Comparison of ENCODE assay signal across 23 cellular contexts in genomic region chr5:122291000-122291592, GRCh38. TPM values are rescaled to one million over a fixed set of nuclear protein-coding genes. Genes with fewer than 3 reads are reported as not detected.
A peak's percentile ranks its signal among the peaks of the same experiment; 100 is the strongest.
DNase-seq lines count a peak whose midpoint lies in the region; ATAC-seq, FAIRE-seq and TF ChIP-seq lines count a peak whose summit lies in the region.
"Had no signal": no experiment of that assay in that cellular context is flagged by ENCODE, and none has a peak within 500 bp of the region (broad histone marks: within the 10 kb centered on the region; RNA-seq: fewer than 3 reads in every experiment).

No MANE protein-coding gene starts in this region.

- H3K4me3 ChIP-seq in HEK293 (ENCODE audit: low read depth, low read length) (no peak overlapping the region), kidney (ENCODE audit: low read length in 2 of 2) (no peak overlapping the region)
- H3K4me3 ChIP-seq: BLaER1 treated with 17β-estradiol and CSF1 and Interleukin-3, amounts not matched to agents 10 nM and 100 nM; cardiac muscle cell; gastrocnemius medialis; GM12878; sigmoid colon; testis had no signal

- H3K4me3 Mint-ChIP-seq in WTC11, result no peak overlapping the region
- H3K4me3 Mint-ChIP-seq: natural killer cell; stimulated activated naive B cell treated with anti-CD40 and anti-IgM and Interleukin-4, amounts not matched to agents 10 μg/mL and 1 μg/mL and 100 μg/mL, for 72 hours had no signal

- H3K36me3 ChIP-seq in HEK293 (ENCODE audit: control insufficient read depth in 2 of 2, insufficient read depth in 1 of 2, low read length in 2 of 2), result no peaks in the 10 kb centered on the region
- no peaks in the 10 kb centered on the region for H3K36me3 ChIP-seq in kidney (ENCODE audit: control insufficient read depth in 1 of 2, insufficient read depth in 2 of 2, low read length in 2 of 2)
- H3K36me3 ChIP-seq: BLaER1 treated with 17β-estradiol and CSF1 and Interleukin-3, amounts not matched to agents 10 nM and 100 nM; cardiac muscle cell; gastrocnemius medialis; sigmoid colon had no signal

- H3K27me3 Mint-ChIP-seq in WTC11 (ENCODE audit: low read depth), result no peaks in the 10 kb centered on the region; the same call in 1 of the 2 replicates

- no peak overlapping the region for H3K9ac ChIP-seq in kidney (ENCODE audit: low read length in 2 of 2)
- H3K9ac ChIP-seq: BLaER1 treated with 17β-estradiol and CSF1 and Interleukin-3, amounts not matched to agents 10 nM and 100 nM; KMS-11; parathyroid adenoma had no signal

- CTCF ChIA-PET in HEK293 (lab: Yijun Ruan, JAX) (interaction anchor here (0.7 to 1.0 kb wide), 2 partner anchors 126 to 182 kb away, joined by 3 to 11 read pairs; no protein-coding TSS in a partner anchor), WTC11 (lab: Charles Lee) (interaction anchor here (0.7 kb wide), 1 partner anchor 1715 kb away, joined by 4 read pairs; no protein-coding TSS in a partner anchor)

- intact Hi-C loops in kidney (cut with DNase I), result no loop called here

- H3K4me1 Mint-ChIP-seq in WTC11, result peaks cover 39% of the 10 kb centered on the region
- H3K4me1 Mint-ChIP-seq: natural killer cell; stimulated activated naive B cell treated with anti-CD40 and anti-IgM and Interleukin-4, amounts not matched to agents 10 μg/mL and 1 μg/mL and 100 μg/mL, for 72 hours had no signal

- H3K9me3 ChIP-seq in HEK293 (ENCODE audit: control insufficient read depth, insufficient read depth, low read depth, low read length) (no peaks in the 10 kb centered on the region), kidney (ENCODE audit: control insufficient read depth in 1 of 2, low read length in 2 of 2) (no peaks in the 10 kb centered on the region)
- H3K9me3 ChIP-seq: gastrocnemius medialis, sigmoid colon, testis had no signal

- no peak for TF ChIP-seq CTCF in HEK293 (tag by site-specific recombination; IDR thresholded peaks at IDR 0.05)
- no peak for TF ChIP-seq CTCF in WTC11 (IDR thresholded peaks at IDR 0.05)
- no peak for TF ChIP-seq CTCF in kidney (IDR thresholded peaks at IDR 0.05; ENCODE audit: borderline replicate concordance, extremely low read depth, insufficient read depth)

- peak; percentile 47 for DNase-seq in A172 (ENCODE audit: low spot score)
- no peak for DNase-seq in WTC11 (ENCODE audit: low spot score)
- peak; percentile 48 for DNase-seq in iPS-NIHi7 (ENCODE audit: extremely low spot score)
- DNase-seq in SKM-1 treated with dmso at 0.1 percent for 144 hours (lab: John Stamatoyannopoulos, UW; ENCODE audit: unreplicated experiment), result no peak
- no peak for DNase-seq in erythroblast (lab: John Stamatoyannopoulos, UW)
- DNase-seq in kidney, result no peak
- DNase-seq: activated CD8-positive, alpha-beta memory T cell treated with anti-CD3 and anti-CD28 coated beads, Interleukin-2, amount 50 U/mL, for 48 hours; activated effector memory CD4-positive, alpha-beta T cell treated with anti-CD3 and anti-CD28 coated beads, Interleukin-2, amount 50 U/mL, for 16 hours; gastrocnemius medialis; natural killer cell; NCI-H2081; NCI-H526; sigmoid colon; stimulated activated naive B cell treated with anti-CD40 and anti-IgM and Interleukin-4, amounts not matched to agents 10 μg/mL and 1 μg/mL and 100 μg/mL, for 72 hours; testis had no signal

- no peak for FAIRE-seq in kidney (lab: Jason Lieb, UNC)
- FAIRE-seq: D721Med, GM12878 had no signal

- H3K9me3 Mint-ChIP-seq in WTC11, result peaks cover 12% of the 10 kb centered on the region

- ATAC-seq in WTC11 (peak; percentile 68), HG03045 (IDR thresholded peaks at IDR 0.05; ENCODE audit: unreplicated experiment) (no peak)
- ATAC-seq: gastrocnemius medialis; GM12878; natural killer cell; stimulated activated naive B cell treated with anti-CD40 and anti-IgM and Interleukin-4, amounts not matched to agents 10 μg/mL and 1 μg/mL and 100 μg/mL, for 72 hours had no signal

- H3K36me3 Mint-ChIP-seq in WTC11, result peaks cover 5% of the 10 kb centered on the region; the same call in 1 of the 2 replicates
- H3K36me3 Mint-ChIP-seq: natural killer cell; stimulated activated naive B cell treated with anti-CD40 and anti-IgM and Interleukin-4, amounts not matched to agents 10 μg/mL and 1 μg/mL and 100 μg/mL, for 72 hours had no signal

- peaks cover 12% of the 10 kb centered on the region; the same call in 1 of the 2 replicates for H3K4me1 ChIP-seq in HEK293 (ENCODE audit: control insufficient read depth, insufficient read depth, low read length)
- no peaks in the 10 kb centered on the region for H3K4me1 ChIP-seq in kidney (ENCODE audit: control insufficient read depth in 1 of 2, insufficient read depth in 1 of 2, low read depth in 1 of 2, low read length in 2 of 2)
- H3K4me1 ChIP-seq: BLaER1 treated with 17β-estradiol and CSF1 and Interleukin-3, amounts not matched to agents 10 nM and 100 nM; gastrocnemius medialis; parathyroid adenoma; sigmoid colon; testis had no signal

- POLR2A ChIA-PET in HEK293 (lab: Yijun Ruan, JAX), result no interaction called here
- POLR2A ChIA-PET in WTC11 (lab: Charles Lee), result no interaction called here

- TF ChIP-seq POLR2A in erythroblast (IDR thresholded peaks at IDR 0.05; ENCODE audit: low read length), result no peak

- H3K27ac ChIP-seq in HEK293 (ENCODE audit: extremely low read depth, low read depth, low read length), result no peak overlapping the region
- H3K27ac ChIP-seq in kidney (ENCODE audit: low read depth in 2 of 2, low read length in 2 of 2), result no peak overlapping the region
- H3K27ac ChIP-seq: BLaER1 treated with 17β-estradiol and CSF1 and Interleukin-3, amounts not matched to agents 10 nM and 100 nM; cardiac muscle cell; gastrocnemius medialis; KMS-11; parathyroid adenoma; sigmoid colon; testis had no signal

- H3K27ac Mint-ChIP-seq in WTC11, result no peak overlapping the region
- H3K27ac Mint-ChIP-seq: natural killer cell; stimulated activated naive B cell treated with anti-CD40 and anti-IgM and Interleukin-4, amounts not matched to agents 10 μg/mL and 1 μg/mL and 100 μg/mL, for 72 hours had no signal

TF ChIP-seq in HEK293, 187 proteins besides CTCF, POLR2A, EP300 and RAD21 (continues in another document):
- TF ChIP-seq ZNF544 (tag by site-specific recombination; IDR thresholded peaks at IDR 0.05) (no peak), ZNF660 (tag by site-specific recombination; IDR thresholded peaks at IDR 0.05) (0 out of 2 replicates have a peak, but pooled peaks have one; percentile 44), FEZF1 (tag by site-specific recombination; IDR thresholded peaks at IDR 0.05) (0 out of 2 replicates have a peak, but pooled peaks have one; percentile 11), ZNF692 (tag by site-specific recombination; IDR thresholded peaks at IDR 0.05) (peak; percentile 13; the same call in 1 of the 2 replicates), HOXC10 (CRISPR knock-in tag; IDR thresholded peaks at IDR 0.05) (no peak)

TF ChIP-seq in WTC11, 78 proteins besides CTCF, POLR2A, EP300 and RAD21:
- no peak for TF ChIP-seq CREM (CRISPR knock-in tag; IDR thresholded peaks at IDR 0.05)

RNA-seq across cellular contexts. Expression of gene SNCAIP, which starts 20.9 kb away (rescaled TPM):
- 3.2 and 4.7 TPM in 2 replicates for total RNA-seq in A172 (2014; rRNA removed; shearing (Covaris generic))
- total RNA-seq in WTC11 (2021) (9.2 to 10.0 TPM (median 9.7 TPM) in 3 replicates), kidney (7.8 TPM)
- polyA plus RNA-seq in kidney (ENCODE audit: insufficient read depth, low read depth, low replicate concordance), result 0.82 TPM

Comparison
In these comparisons a context has a peak if more than half of its experiments do, and no peak if none do; other contexts are left out.
1. DNase-seq: peak in A172 (single experiment) and iPS-NIHi7 (single experiment); none in WTC11 (single experiment), SKM-1 treated with dmso at 0.1 percent for 144 hours (single experiment), erythroblast (0 of 2) and kidney (single experiment).